In the genomic region with DNA sequence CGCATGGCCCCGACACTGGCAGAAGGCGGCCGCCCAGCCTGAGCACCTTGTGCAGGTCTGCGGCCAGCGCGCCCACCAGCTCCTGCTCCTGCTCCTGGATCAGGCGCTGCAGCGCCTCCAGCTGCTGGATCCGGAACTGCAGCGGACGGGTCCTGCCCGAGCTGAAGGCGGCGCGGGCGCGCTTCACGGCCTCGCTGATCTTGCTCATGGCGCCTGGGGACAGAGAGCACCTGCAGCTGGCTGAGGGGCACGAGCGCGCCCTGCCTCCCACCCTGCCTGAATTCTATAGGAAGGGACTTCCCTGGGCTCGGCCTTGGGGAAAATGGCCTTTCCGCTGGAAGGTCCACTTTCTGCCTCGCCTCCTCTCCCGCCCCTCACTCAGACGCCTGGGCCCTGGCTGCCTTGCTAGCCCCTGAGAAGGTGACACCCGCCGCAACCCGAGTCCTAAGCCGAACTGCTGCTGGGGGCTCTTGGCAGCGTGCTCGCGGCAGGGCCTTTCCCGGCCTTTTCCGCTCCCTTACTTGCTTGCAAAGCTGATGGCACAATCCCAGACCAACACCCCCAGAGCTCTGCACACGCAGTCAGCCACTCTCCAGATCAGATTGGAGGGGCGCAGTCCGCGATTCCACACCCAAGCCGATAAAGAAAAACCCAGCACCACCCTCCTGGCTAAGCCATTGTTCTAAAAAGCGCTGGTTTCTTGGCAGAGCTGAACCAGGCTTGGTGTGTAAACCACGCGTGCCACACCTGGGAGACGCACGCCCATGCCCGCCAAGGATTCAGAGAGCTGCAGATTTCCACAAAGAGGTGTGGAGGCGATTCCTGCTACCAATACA, we compare ENCODE assay signal across 8 cellular contexts. TPM values are rescaled to one million over a fixed set of nuclear protein-coding genes. Genes with fewer than 3 reads are reported as not detected.
DNase-seq lines count a peak whose midpoint lies in the region; ATAC-seq and TF ChIP-seq lines count a peak whose summit lies in the region.

No MANE protein-coding gene starts in this region.

- DNase-seq in EL (peak; percentile 61), HuH-7.5 (ENCODE audit: low spot score) (peak; percentile 73), T-cell (peak; percentile 68 to 89 (median 82)), amygdala (lab: John Stamatoyannopoulos, UW) (peak in 55 of 56 donors; percentile 31 to 95 (median 73)), right atrium auricular region (ENCODE audit: low spot score) (peak; percentile 93), prostate gland (ENCODE audit: low spot score) (peak; percentile 91), upper lobe of left lung (peak; percentile 93 to 99), GOT3 (lab: John Stamatoyannopoulos, UW) (no peak)

- H3K27ac ChIP-seq in right atrium auricular region: peak overlapping the region in 1 of 2 donors; percentile 66
- H3K27ac ChIP-seq in prostate gland: peak overlapping the region in 1 of 2 donors; percentile 40
- H3K27ac ChIP-seq in upper lobe of left lung: peak overlapping the region in 2 of 4 donors; percentile 16 to 75

- POLR2A ChIA-PET in T-cell (lab: Charles Lee): interaction anchor here in 1 of 2 donors (0.6 kb wide), 1 partner anchor 20 kb away, joined by 3 read pairs; no protein-coding TSS in a partner anchor

- H3K36me3 ChIP-seq in right atrium auricular region (no peaks in the 10 kb centered on the region), prostate gland (no peaks in the 10 kb centered on the region), upper lobe of left lung (no peaks in the 10 kb centered on the region)

- H3K4me3 ChIP-seq in right atrium auricular region (peak overlapping the region; percentile 40 to 65), prostate gland (peak overlapping the region; percentile 39 to 53), upper lobe of left lung (peak overlapping the region; percentile 15 to 60 (median 52))

- TF ChIP-seq POLR2A in prostate gland (IDR thresholded peaks at IDR 0.05) (no peak), upper lobe of left lung (IDR thresholded peaks at IDR 0.05) (peak in 1 of 4 donors; percentile 20)

- intact Hi-C loops in prostate gland (cut with DNase I): no loop called here

- H3K27me3 Mint-ChIP-seq in T-cell: peaks cover 0 to 7% of the 10 kb centered on the region in 2 donors

- no peaks in the 10 kb centered on the region for H3K36me3 Mint-ChIP-seq in T-cell

- no peak overlapping the region for H3K27ac Mint-ChIP-seq in T-cell

- peaks cover 0 to 7% (median 4%) of the 10 kb centered on the region in 3 donors for H3K4me1 Mint-ChIP-seq in T-cell

- no peaks in the 10 kb centered on the region for H3K9me3 Mint-ChIP-seq in T-cell

- 17% methylated on average over 47 of the region's 50 CpGs for WGBS in prostate gland
- 40 to 74% methylated on average over 14 to 26 of the region's 50 CpGs for WGBS in upper lobe of left lung, 2 donors

- peak overlapping the region; percentile 53 to 78 (median 59) for H3K4me3 Mint-ChIP-seq in T-cell

- H3K9me3 ChIP-seq in right atrium auricular region: no peaks in the 10 kb centered on the region
- H3K9me3 ChIP-seq in prostate gland: no peaks in the 10 kb centered on the region
- H3K9me3 ChIP-seq in upper lobe of left lung: no peaks in the 10 kb centered on the region

- CTCF ChIA-PET in T-cell (lab: Charles Lee): interaction anchor here (0.6 to 1.4 kb wide), 9 partner anchors 9 to 446 kb away, joined by 3 to 6 read pairs (median 3); no protein-coding TSS in a partner anchor

- TF ChIP-seq EP300 in upper lobe of left lung (IDR thresholded peaks at IDR 0.05): no peak

- H3K4me1 ChIP-seq in right atrium auricular region: peaks cover 0 to 15% of the 10 kb centered on the region in 2 donors
- peaks cover 10% of the 10 kb centered on the region for H3K4me1 ChIP-seq in prostate gland (replicated peaks)
- H3K4me1 ChIP-seq in upper lobe of left lung: peaks cover 5 to 26% (median 15%) of the 10 kb centered on the region in 4 donors

- no peaks in the 10 kb centered on the region for H3K27me3 ChIP-seq in right atrium auricular region
- H3K27me3 ChIP-seq in prostate gland (replicated peaks; ENCODE audit: insufficient read depth): no peaks in the 10 kb centered on the region
- no peaks in the 10 kb centered on the region for H3K27me3 ChIP-seq in upper lobe of left lung

- ATAC-seq in T-cell (replicated peaks in 1 of 4): peak; percentile 85 to 97 (median 91)
- ATAC-seq in upper lobe of left lung (ENCODE audit: low FRiP score in 2 of 2): peak; percentile 82 to 93

- peak; percentile 95 for TF ChIP-seq CTCF in right atrium auricular region (IDR thresholded peaks at IDR 0.05)
- TF ChIP-seq CTCF in prostate gland (IDR thresholded peaks at IDR 0.05): peak; percentile 81 to 94 (median 86)
- TF ChIP-seq CTCF in upper lobe of left lung (IDR thresholded peaks at IDR 0.05): peak; percentile 95 to 98 (median 96)

RNA-seq across cellular contexts. Expression of gene ALDH3A1, which starts 3.0 kb away (rescaled TPM):
- total RNA-seq in T-cell (not detected), right atrium auricular region (1 to 10 TPM in 1 of 2 donors, under 1 TPM in 1; 0.22 to 1.8 TPM), prostate gland (10 to 100 TPM in 1 of 2 donors, 1 to 10 TPM in 1; 2.1 to 12.8 TPM), upper lobe of left lung (10 to 100 TPM in 3 of 6 donors, 1 to 10 TPM in 3; 2.4 to 72.8 (median 9.1) TPM)

RNA-seq across cellular contexts. Expression of gene SLC47A2, which starts 28.8 kb away (rescaled TPM):
- not detected for total RNA-seq in T-cell
- not detected for total RNA-seq in right atrium auricular region
- not detected for total RNA-seq in prostate gland
- total RNA-seq in upper lobe of left lung: under 1 TPM in 1 of 6 donors, not detected in 5; 0.09 TPM
